Comparison of ENCODE assay signal across 8 cellular contexts in the genomic region with DNA sequence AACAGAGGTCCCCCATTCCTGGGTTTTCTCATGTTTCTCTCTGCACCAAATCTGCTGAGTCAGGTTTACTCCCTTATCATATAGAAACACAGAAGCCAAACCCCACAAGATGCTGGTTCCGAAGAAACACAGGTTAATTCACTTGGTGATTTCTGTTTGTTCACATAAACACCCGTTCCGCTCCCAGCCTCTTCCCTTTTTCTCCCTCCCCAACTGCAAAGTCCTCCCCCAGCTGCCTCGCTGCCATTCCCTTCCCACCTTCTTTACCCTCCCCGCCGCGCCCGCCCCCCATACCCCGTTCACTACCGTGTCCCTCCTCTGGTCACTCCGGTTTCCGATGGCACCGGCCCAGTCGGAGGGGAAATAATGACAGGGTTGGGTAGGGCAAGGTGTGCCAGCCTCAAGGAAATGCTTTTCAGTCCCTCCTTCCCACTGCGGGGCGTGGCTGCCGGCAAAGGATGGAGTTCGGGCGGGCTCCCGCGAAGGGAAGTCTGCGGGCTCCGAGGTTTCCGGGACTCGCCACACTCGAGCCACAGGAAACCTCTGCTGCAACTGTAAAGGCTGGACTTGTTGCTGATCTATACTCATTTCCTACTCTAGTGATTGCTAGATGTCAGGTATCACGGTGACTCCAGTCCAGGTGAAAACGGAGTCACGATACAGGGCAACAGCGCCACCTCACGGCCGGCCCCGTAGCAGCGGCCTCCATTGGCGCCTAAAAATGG. TPM values are rescaled to one million over a fixed set of nuclear protein-coding genes. Genes with fewer than 3 reads are reported as not detected.
A peak's percentile ranks its signal among the peaks of the same experiment; 100 is the strongest.
DNase-seq lines count a peak whose midpoint lies in the region; ATAC-seq and TF ChIP-seq lines count a peak whose summit lies in the region.

A gene with protein sequence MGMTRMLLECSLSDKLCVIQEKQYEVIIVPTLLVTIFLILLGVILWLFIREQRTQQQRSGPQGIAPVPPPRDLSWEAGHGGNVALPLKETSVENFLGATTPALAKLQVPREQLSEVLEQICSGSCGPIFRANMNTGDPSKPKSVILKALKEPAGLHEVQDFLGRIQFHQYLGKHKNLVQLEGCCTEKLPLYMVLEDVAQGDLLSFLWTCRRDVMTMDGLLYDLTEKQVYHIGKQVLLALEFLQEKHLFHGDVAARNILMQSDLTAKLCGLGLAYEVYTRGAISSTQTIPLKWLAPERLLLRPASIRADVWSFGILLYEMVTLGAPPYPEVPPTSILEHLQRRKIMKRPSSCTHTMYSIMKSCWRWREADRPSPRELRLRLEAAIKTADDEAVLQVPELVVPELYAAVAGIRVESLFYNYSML (minus strand): TSS at position 393 of the 725 bp plus-strand sequence. CDS start 39,434 bp downstream, outside the sequence.

- peak within 1 kb of the TSS; percentile 22 for H3K4me3 ChIP-seq in thymus (ENCODE audit: low read length)

- in situ Hi-C loops in ACHN (cut with HindIII; ENCODE audit: low pct_ligation_motif_present, low pct_unique_long_range_greater_than_20kb, low sequenced_read_pairs) = no loop called here

- peak; percentile 83 for ATAC-seq in GM18907 (IDR thresholded peaks at IDR 0.05; ENCODE audit: unreplicated experiment)

- peaks cover 5% of the 10 kb centered on the region for H3K4me1 Mint-ChIP-seq in osteocyte (ENCODE audit: unreplicated experiment)

- peaks cover 2% of the 10 kb centered on the region for H3K27me3 ChIP-seq in thymus (ENCODE audit: control insufficient read depth, insufficient read depth)

- peaks cover 4% of the 10 kb centered on the region for H3K9me3 Mint-ChIP-seq in osteocyte (ENCODE audit: unreplicated experiment)

- peak; percentile 99 for TF ChIP-seq CTCF in osteocyte (IDR thresholded peaks at IDR 0.05)

- DNase-seq in ACHN = peak; percentile 82
- peak; percentile 67 for DNase-seq in HuH-7 (ENCODE audit: low spot score)
- peak; percentile 72 for DNase-seq in RPMI8226
- DNase-seq in activated naive CD4-positive, alpha-beta T cell (lab: John Stamatoyannopoulos, UW) = peak; percentile 10 to 57 (median 28)
- peak; percentile 13 to 83 (median 66) for DNase-seq in head of caudate nucleus
- peak; percentile 85 for DNase-seq in osteocyte (ENCODE audit: extremely low spot score, unreplicated experiment)

- intact Hi-C loops in head of caudate nucleus (cut with DNase I) = no loop called here

- H3K36me3 Mint-ChIP-seq in osteocyte (ENCODE audit: unreplicated experiment) = no peaks in the 10 kb centered on the region

- H3K4me1 ChIP-seq in thymus (ENCODE audit: control insufficient read depth, insufficient read depth, low read length) = peaks cover 6% of the 10 kb centered on the region

- H3K27me3 Mint-ChIP-seq in osteocyte (ENCODE audit: unreplicated experiment) = peaks cover 22% of the 10 kb centered on the region

- H3K4me3 Mint-ChIP-seq in osteocyte (ENCODE audit: unreplicated experiment) = peak within 1 kb of the TSS; percentile 79

- H3K9me3 ChIP-seq in thymus (ENCODE audit: control insufficient read depth) = no peaks in the 10 kb centered on the region

- no peaks in the 10 kb centered on the region for H3K36me3 ChIP-seq in thymus (ENCODE audit: control insufficient read depth, insufficient read depth)

- no peak within 1 kb of the TSS for H3K27ac Mint-ChIP-seq in osteocyte (ENCODE audit: unreplicated experiment)

- under 1% methylated on average over 35 of the region's 35 CpGs for WGBS in thymus

- no peak within 1 kb of the TSS for H3K27ac ChIP-seq in thymus (ENCODE audit: low read depth)

RNA-seq across cellular contexts. Expression of the gene that starts here (rescaled TPM):
- total RNA-seq in osteocyte = 0.48 TPM in 1 of 2 replicates, not detected in the other
- 0.62 TPM for polyA plus RNA-seq in thymus

Comparison
In these comparisons a context has a peak if more than half of its experiments do, and no peak if none do; other contexts are left out.
1. Peak in DNase-seq in osteocyte; RNA of the gene not detected or under 1 TPM.
2. DNase-seq: peak in every context shown above with its lines; median percentile 85 in osteocyte; 82 in ACHN; 72 in RPMI8226; 67 in HuH-7; 66 in head of caudate nucleus; 28 in activated naive CD4-positive, alpha-beta T cell.